17 cellular contexts compared by ENCODE assay signal in genomic region chr1:22317920-22318243, GRCh38.
"Had no signal": no experiment of that assay in that cellular context is flagged by ENCODE, and none has a peak within 500 bp of the region (broad histone marks: within the 10 kb centered on the region; RNA-seq: fewer than 3 reads in every experiment).

No MANE protein-coding gene starts in this region.

- H3K27ac ChIP-seq: colonic mucosa, hepatocyte, left ventricle myocardium inferior, lower lobe of right lung, pancreas, stomach, thoracic aorta, transverse colon had no signal

- H3K36me3 ChIP-seq: colonic mucosa, left ventricle myocardium inferior, lower lobe of right lung, pancreas, stomach, thoracic aorta, transverse colon had no signal

- H3K79me2 ChIP-seq: hepatocyte had no signal

- H3K27me3 ChIP-seq: colonic mucosa, hepatocyte, pancreas had no signal

- H3K4me1 ChIP-seq: colonic mucosa, left ventricle myocardium inferior, lower lobe of right lung, pancreas, stomach, transverse colon had no signal

- H3K36me3 Mint-ChIP-seq: memory B cell had no signal

- H2AFZ ChIP-seq: hepatocyte had no signal

- H3K4me1 Mint-ChIP-seq: memory B cell had no signal

- H3K9me3 ChIP-seq: colonic mucosa, lower lobe of right lung, pancreas, stomach, thoracic aorta, transverse colon had no signal

- H3K4me2 ChIP-seq: hepatocyte had no signal

- DNase-seq: cerebellar nuclear complex; colonic mucosa; foreskin melanocyte; left ventricle myocardium inferior; lower lobe of right lung; naive thymus-derived CD4-positive, alpha-beta T cell; right cardiac atrium; stimulated activated CD4-positive, alpha-beta T cell treated with anti-CD3 and anti-CD28 coated beads, Interleukin-12 subunit alpha, Interleukin-12 subunit beta, amount 100 ng/mL, for 4 hours; stimulated activated naive CD4-positive, alpha-beta T cell; stomach; transverse colon had no signal

- H3K27ac Mint-ChIP-seq: memory B cell; naive thymus-derived CD4-positive, alpha-beta T cell; progenitor cell of endocrine pancreas had no signal

- H3K4me3 Mint-ChIP-seq: memory B cell; naive thymus-derived CD4-positive, alpha-beta T cell; neural crest cell had no signal

- H3K9me3 Mint-ChIP-seq: memory B cell, neural crest cell had no signal

- H3K4me3 ChIP-seq: colonic mucosa, hepatocyte, left ventricle myocardium inferior, lower lobe of right lung, pancreas, stomach, thoracic aorta, transverse colon had no signal

- ATAC-seq: naive thymus-derived CD4-positive, alpha-beta T cell; right cardiac atrium had no signal
